8 cellular contexts compared by ENCODE assay signal in genomic region chr17:44086364-44087311, GRCh38. TPM values are rescaled to one million over a fixed set of nuclear protein-coding genes. Genes with fewer than 3 reads are reported as not detected.
DNase-seq lines count a peak whose midpoint lies in the region; ATAC-seq, FAIRE-seq and TF ChIP-seq lines count a peak whose summit lies in the region.

No MANE protein-coding gene starts in this region.

- DNase-seq in H54 (ENCODE audit: insufficient read length, low spot score) (peak; percentile 95), SK-MEL-5 (ENCODE audit: low read depth, low spot score) (peak; percentile 86), islet precursor cell (peak; percentile 100), GM19240 (ENCODE audit: insufficient read length, low spot score) (no peak), Karpas-422 (no peak)
- peak; percentile 43 to 62 (median 47) for DNase-seq in stimulated activated CD4-positive, alpha-beta T cell treated with anti-CD3 and anti-CD28 coated beads, TNF-alpha, amount 100 ng/mL, for 24 hours (ENCODE audit: low read depth in 3 of 3)

- H3K4me2 ChIP-seq in Karpas-422 (ENCODE audit: low read depth, low read length, poor library complexity, severe bottlenecking), result no peak overlapping the region

- no peak overlapping the region for H3K9ac ChIP-seq in Karpas-422 (ENCODE audit: low read length)

- no peak overlapping the region for H2AFZ ChIP-seq in Karpas-422 (ENCODE audit: low read length)

- TF ChIP-seq POLR2A in H54 (IDR thresholded peaks at IDR 0.05; ENCODE audit: low read depth, low read length), result no peak

- ATAC-seq in GM18867 (IDR thresholded peaks at IDR 0.05; ENCODE audit: unreplicated experiment), result no peak

- H3K4me3 ChIP-seq in Karpas-422 (ENCODE audit: low read length), result no peak overlapping the region

- H4K20me1 ChIP-seq in Karpas-422 (ENCODE audit: insufficient read depth, low read depth, low read length), result no peaks in the 10 kb centered on the region; the same call in 1 of the 2 replicates

- no peaks in the 10 kb centered on the region for H3K9me2 ChIP-seq in Karpas-422 (replicated peaks; ENCODE audit: insufficient read depth, low read length)

- H3K4me1 ChIP-seq in Karpas-422 (ENCODE audit: low read length), result peaks cover 3% of the 10 kb centered on the region

- H3K79me2 ChIP-seq in Karpas-422 (ENCODE audit: low read length), result no peaks in the 10 kb centered on the region

- FAIRE-seq in H54 (lab: Jason Lieb, UNC), result no peak

- in situ Hi-C loops in SK-MEL-5 (cut with HindIII; ENCODE audit: low pct_unique_long_range_greater_than_20kb, low sequenced_read_pairs), result no loop called here

- no peaks in the 10 kb centered on the region for H3K36me3 ChIP-seq in Karpas-422 (ENCODE audit: insufficient read depth, low read length)

- peak overlapping the region; percentile 52 for H3K27ac ChIP-seq in angular gyrus (ENCODE audit: low read depth, low read length)
- no peak overlapping the region for H3K27ac ChIP-seq in Karpas-422 (ENCODE audit: low read length)

- no peaks in the 10 kb centered on the region for H3K9me3 ChIP-seq in Karpas-422 (ENCODE audit: low read length)

- no peaks in the 10 kb centered on the region for H3K27me3 ChIP-seq in Karpas-422 (ENCODE audit: low read length)

RNA-seq across cellular contexts. Expression of gene G6PC3, which starts 16.1 kb away (rescaled TPM):
- 81.4 and 84.1 TPM in 2 replicates for total RNA-seq in SK-MEL-5 (2014; rRNA removed; shearing (Covaris generic))
- polyA plus RNA-seq in SK-MEL-5 (2015; cell fraction: cytosol; rRNA removed), result 256 and 299 TPM in 2 replicates
- polyA plus RNA-seq in SK-MEL-5 (2015; cell fraction: nucleus; rRNA removed), result 70.1 and 97.3 TPM in 2 replicates
- 43.6 and 59.6 TPM in 2 replicates for total RNA-seq in Karpas-422 (2014; rRNA removed; shearing (Covaris generic); ENCODE audit: low replicate concordance)

RNA-seq across cellular contexts. Expression of gene LSM12, which starts 20.2 kb away (rescaled TPM):
- total RNA-seq in SK-MEL-5 (2014; rRNA removed; shearing (Covaris generic)), result 49.2 and 49.8 TPM in 2 replicates
- 59.3 and 63.8 TPM in 2 replicates for polyA plus RNA-seq in SK-MEL-5 (2015; cell fraction: cytosol; rRNA removed)
- 27.6 and 38.3 TPM in 2 replicates for polyA plus RNA-seq in SK-MEL-5 (2015; cell fraction: nucleus; rRNA removed)
- total RNA-seq in Karpas-422 (2014; rRNA removed; shearing (Covaris generic); ENCODE audit: low replicate concordance), result 43.9 and 73.1 TPM in 2 replicates

RNA-seq across cellular contexts. Expression of gene HDAC5, which starts 36.8 kb away (rescaled TPM):
- 30.6 and 33.7 TPM in 2 replicates for total RNA-seq in SK-MEL-5 (2014; rRNA removed; shearing (Covaris generic))
- polyA plus RNA-seq in SK-MEL-5 (2015; cell fraction: cytosol; rRNA removed), result 44.1 and 45.9 TPM in 2 replicates
- polyA plus RNA-seq in SK-MEL-5 (2015; cell fraction: nucleus; rRNA removed), result 21.4 and 24.3 TPM in 2 replicates
- 24.4 and 44.2 TPM in 2 replicates for total RNA-seq in Karpas-422 (2014; rRNA removed; shearing (Covaris generic); ENCODE audit: low replicate concordance)

RNA-seq across cellular contexts. Expression of gene HROB, which starts 55.1 kb away (rescaled TPM):
- 3.2 and 4.2 TPM in 2 replicates for total RNA-seq in SK-MEL-5 (2014; rRNA removed; shearing (Covaris generic))
- 5.9 and 7.2 TPM in 2 replicates for polyA plus RNA-seq in SK-MEL-5 (2015; cell fraction: cytosol; rRNA removed)
- 10.8 and 11.4 TPM in 2 replicates for polyA plus RNA-seq in SK-MEL-5 (2015; cell fraction: nucleus; rRNA removed)
- 3.7 and 4.6 TPM in 2 replicates for total RNA-seq in Karpas-422 (2014; rRNA removed; shearing (Covaris generic); ENCODE audit: low replicate concordance)

Comparison
In these comparisons a context has a peak if more than half of its experiments do, and no peak if none do; other contexts are left out.
1. DNase-seq: peak in H54 (single experiment), SK-MEL-5 (single experiment), islet precursor cell (single experiment) and stimulated activated CD4-positive, alpha-beta T cell treated with anti-CD3 and anti-CD28 coated beads, TNF-alpha, amount 100 ng/mL, for 24 hours (3 of 3); none in GM19240 (single experiment) and Karpas-422 (single experiment).